ENCODE assay signal across 8 cellular contexts in the genomic region with DNA sequence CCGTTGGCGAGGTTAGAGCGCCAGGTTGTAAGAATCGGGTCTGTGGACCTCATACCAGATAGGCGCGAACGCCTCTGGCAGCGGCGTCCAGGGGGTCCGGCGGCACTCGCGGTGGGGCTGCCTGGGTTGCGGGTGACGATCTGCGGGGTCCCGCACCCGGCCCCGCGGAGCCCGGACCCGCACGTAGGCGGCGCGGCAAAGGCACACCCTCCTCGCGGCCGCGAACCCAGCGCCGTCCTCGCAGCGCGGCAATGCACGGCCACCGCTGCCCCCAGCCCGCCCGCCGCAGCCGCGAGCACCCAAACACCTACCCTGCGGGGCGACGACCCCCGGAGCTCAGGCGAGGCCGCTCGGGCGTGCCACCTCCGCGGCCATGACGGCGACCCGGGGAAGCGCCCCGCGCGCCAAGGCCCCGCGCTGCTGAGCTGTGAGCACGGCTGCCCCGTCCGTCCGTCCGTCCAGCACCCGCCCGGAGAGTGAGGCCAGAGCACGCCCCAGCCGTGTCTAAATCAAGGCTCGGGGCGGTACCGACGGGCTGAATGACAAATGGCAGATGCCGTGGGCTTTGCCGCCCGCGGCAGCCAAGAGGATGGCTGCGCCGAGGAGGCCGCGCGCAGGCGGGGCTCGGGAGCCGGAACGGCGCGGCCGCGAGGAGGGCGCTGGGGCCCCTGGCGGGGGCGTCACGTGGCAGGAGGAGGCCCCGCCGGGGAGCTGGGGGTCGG. TPM values are rescaled to one million over a fixed set of nuclear protein-coding genes. Genes with fewer than 3 reads are reported as not detected.
DNase-seq lines count a peak whose midpoint lies in the region; ATAC-seq and TF ChIP-seq lines count a peak whose summit lies in the region.

A gene with protein sequence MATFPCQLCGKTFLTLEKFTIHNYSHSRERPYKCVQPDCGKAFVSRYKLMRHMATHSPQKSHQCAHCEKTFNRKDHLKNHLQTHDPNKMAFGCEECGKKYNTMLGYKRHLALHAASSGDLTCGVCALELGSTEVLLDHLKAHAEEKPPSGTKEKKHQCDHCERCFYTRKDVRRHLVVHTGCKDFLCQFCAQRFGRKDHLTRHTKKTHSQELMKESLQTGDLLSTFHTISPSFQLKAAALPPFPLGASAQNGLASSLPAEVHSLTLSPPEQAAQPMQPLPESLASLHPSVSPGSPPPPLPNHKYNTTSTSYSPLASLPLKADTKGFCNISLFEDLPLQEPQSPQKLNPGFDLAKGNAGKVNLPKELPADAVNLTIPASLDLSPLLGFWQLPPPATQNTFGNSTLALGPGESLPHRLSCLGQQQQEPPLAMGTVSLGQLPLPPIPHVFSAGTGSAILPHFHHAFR (minus strand): TSS at position 481 of the 722 bp plus-strand sequence. CDS start 60,123 bp downstream, outside the sequence.

- peak within 1 kb of the TSS; percentile 21 for H3K14ac ChIP-seq in neuronal stem cell (ENCODE audit: low read length)

- TF ChIP-seq EP300 in gastroesophageal sphincter (IDR thresholded peaks at IDR 0.05), result no peak

- no peak for TF ChIP-seq CTCF in Loucy (conservative IDR thresholded peaks at IDR 0.05; ENCODE audit: low read length)
- no peak for TF ChIP-seq CTCF in gastroesophageal sphincter (IDR thresholded peaks at IDR 0.05)

- no peaks in the 10 kb centered on the region for H3K9me2 ChIP-seq in Loucy (replicated peaks; ENCODE audit: low read depth, low read length)

- H3K27me3 ChIP-seq in Loucy (ENCODE audit: insufficient read depth, low read length, poor library complexity, severe bottlenecking) (no peaks in the 10 kb centered on the region), gastroesophageal sphincter (no peaks in the 10 kb centered on the region), neuronal stem cell (ENCODE audit: control insufficient read depth in 3 of 3, insufficient read depth in 3 of 3, low read depth in 1 of 3, low read length in 3 of 3) (peaks cover 0 to 20% (median 0%) of the 10 kb centered on the region in 3 experiments)

- H3K27me3 Mint-ChIP-seq in activated T-helper 1 cell treated with anti-CD3 and anti-CD28 coated beads, Interleukin-12 subunit alpha, Interleukin-12 subunit beta, Interleukin-2, Interleukin-4 antibody, amounts not matched to agents 30 ng/mL and 10 ng/mL and 1 ng/mL, durations not matched to agents 14 hours and 24 hours and 36 hours (ENCODE audit: insufficient read depth), result peaks cover 27% of the 10 kb centered on the region

- peaks cover 39% of the 10 kb centered on the region for H3K79me2 ChIP-seq in Loucy (ENCODE audit: insufficient read depth, low read length)

- peak within 1 kb of the TSS; percentile 13 for H3K27ac Mint-ChIP-seq in activated T-helper 1 cell treated with anti-CD3 and anti-CD28 coated beads, Interleukin-12 subunit alpha, Interleukin-12 subunit beta, Interleukin-2, Interleukin-4 antibody, amounts not matched to agents 30 ng/mL and 10 ng/mL and 1 ng/mL, durations not matched to agents 14 hours and 24 hours and 36 hours

- peak within 1 kb of the TSS; percentile 96 for H2BK120ac ChIP-seq in neuronal stem cell (ENCODE audit: low read depth, low read length)

- WGBS in gastroesophageal sphincter (ENCODE audit: low coverage in 1 of 2), 2 donors, result 51% methylated on average over 4 of the region's 98 CpGs; no CpG with 5 or more reads in 1 of the 2 donors
- no CpG with 5 or more reads among the region's 98 CpGs for WGBS in neuronal stem cell (ENCODE audit: extremely low coverage in 2 of 2, insufficient read length in 2 of 2, insufficient replicate concordance in 1 of 2), 2 donors

- TF ChIP-seq POLR2A in gastroesophageal sphincter (IDR thresholded peaks at IDR 0.05), result peak; percentile 89 to 92

- H3K9ac ChIP-seq in Loucy (ENCODE audit: low read depth, low read length, poor library complexity, severe bottlenecking) (peak within 1 kb of the TSS; percentile 79), neuronal stem cell (ENCODE audit: low read depth, low read length, poor library complexity) (peak within 1 kb of the TSS; percentile 81)

- peak within 1 kb of the TSS; percentile 85 for H2AFZ ChIP-seq in Loucy (ENCODE audit: low read length)
- peak within 1 kb of the TSS; percentile 84 for H2AFZ ChIP-seq in neuronal stem cell (ENCODE audit: low read length)

- peak within 1 kb of the TSS; percentile 98 for H2BK12ac ChIP-seq in neuronal stem cell (ENCODE audit: low read length)

- H3K79me1 ChIP-seq in neuronal stem cell (ENCODE audit: low read depth, low read length), result no peaks in the 10 kb centered on the region

- H3K4me3 ChIP-seq in Loucy (ENCODE audit: low read length, poor library complexity, severe bottlenecking) (peak within 1 kb of the TSS; percentile 77), gastroesophageal sphincter (peak within 1 kb of the TSS; percentile 35 to 67), neuronal stem cell (ENCODE audit: low read length in 2 of 2) (peak within 1 kb of the TSS; percentile 56 to 81)

- peak within 1 kb of the TSS; percentile 64 for H3K4me2 ChIP-seq in Loucy (ENCODE audit: low read depth, low read length, poor library complexity, severe bottlenecking)
- peak within 1 kb of the TSS; percentile 52 for H3K4me2 ChIP-seq in neuronal stem cell (ENCODE audit: insufficient read depth, low read length, poor library complexity, severe bottlenecking)

- peaks cover 2% of the 10 kb centered on the region for H3K36me3 Mint-ChIP-seq in activated T-helper 1 cell treated with anti-CD3 and anti-CD28 coated beads, Interleukin-12 subunit alpha, Interleukin-12 subunit beta, Interleukin-2, Interleukin-4 antibody, amounts not matched to agents 30 ng/mL and 10 ng/mL and 1 ng/mL, durations not matched to agents 14 hours and 24 hours and 36 hours (ENCODE audit: low read depth)

- H3K4me1 ChIP-seq in Loucy (ENCODE audit: insufficient read depth, low read length, poor library complexity, severe bottlenecking), result peaks cover 5% of the 10 kb centered on the region
- peaks cover 0 to 10% (median 0%) of the 10 kb centered on the region in 3 donors for H3K4me1 ChIP-seq in gastroesophageal sphincter
- H3K4me1 ChIP-seq in neuronal stem cell (ENCODE audit: control insufficient read depth in 2 of 2, insufficient read depth in 1 of 2, low read depth in 1 of 2, low read length in 2 of 2), result no peaks in the 10 kb centered on the region

- ATAC-seq in GM21786 (IDR thresholded peaks at IDR 0.05; ENCODE audit: unreplicated experiment) (peak; percentile 63), gastroesophageal sphincter (peak; percentile 90)

- peak within 1 kb of the TSS; percentile 91 for H3K18ac ChIP-seq in neuronal stem cell (ENCODE audit: low read length)

- peak within 1 kb of the TSS; percentile 43 for H4K8ac ChIP-seq in neuronal stem cell (ENCODE audit: low read depth, low read length)

- no peak within 1 kb of the TSS for H3K4ac ChIP-seq in neuronal stem cell (ENCODE audit: low read length)

- DNase-seq in GM04504 (ENCODE audit: low read depth) (peak; percentile 38), neuronal stem cell (ENCODE audit: low spot score) (peak; percentile 12), NCI-H1694 treated with DMSO at 0.1 percent for 48 hours (lab: John Stamatoyannopoulos, UW) (no peak), NCI-H1092 (lab: John Stamatoyannopoulos, UW) (no peak)
- no peak for DNase-seq in activated T-helper 1 cell treated with anti-CD3 and anti-CD28 coated beads, Interleukin-12 subunit alpha, Interleukin-12 subunit beta, Interleukin-2, Interleukin-4 antibody, amounts not matched to agents 30 ng/mL and 10 ng/mL and 1 ng/mL, durations not matched to agents 14 hours and 24 hours and 36 hours (ENCODE audit: low spot score)

- H3K9me3 Mint-ChIP-seq in activated T-helper 1 cell treated with anti-CD3 and anti-CD28 coated beads, Interleukin-12 subunit alpha, Interleukin-12 subunit beta, Interleukin-2, Interleukin-4 antibody, amounts not matched to agents 30 ng/mL and 10 ng/mL and 1 ng/mL, durations not matched to agents 14 hours and 24 hours and 36 hours, result no peaks in the 10 kb centered on the region

- H2BK5ac ChIP-seq in neuronal stem cell (ENCODE audit: low read length), result peak within 1 kb of the TSS; percentile 66

- peaks cover 8% of the 10 kb centered on the region for H3K4me1 Mint-ChIP-seq in activated T-helper 1 cell treated with anti-CD3 and anti-CD28 coated beads, Interleukin-12 subunit alpha, Interleukin-12 subunit beta, Interleukin-2, Interleukin-4 antibody, amounts not matched to agents 30 ng/mL and 10 ng/mL and 1 ng/mL, durations not matched to agents 14 hours and 24 hours and 36 hours (ENCODE audit: low read depth)

- H3K27ac ChIP-seq in gastroesophageal sphincter (peak within 1 kb of the TSS; percentile 34 to 87 (median 81)), neuronal stem cell (replicated peaks; ENCODE audit: low read length) (no peak within 1 kb of the TSS)

- H3K36me3 ChIP-seq in Loucy (ENCODE audit: insufficient read depth, low read length), result no peaks in the 10 kb centered on the region
- no peaks in the 10 kb centered on the region for H3K36me3 ChIP-seq in gastroesophageal sphincter
- peaks cover 0 to 10% of the 10 kb centered on the region in 2 donors for H3K36me3 ChIP-seq in neuronal stem cell (replicated peaks in 1 of 2; ENCODE audit: control insufficient read depth in 2 of 2, insufficient read depth in 2 of 2, low read length in 2 of 2)

- peak within 1 kb of the TSS; percentile 75 for H2BK15ac ChIP-seq in neuronal stem cell (ENCODE audit: low read length)

- peak within 1 kb of the TSS; percentile 40 for H2AK5ac ChIP-seq in neuronal stem cell (ENCODE audit: low read depth, low read length)

- peak within 1 kb of the TSS; percentile 30 for H4K91ac ChIP-seq in neuronal stem cell (ENCODE audit: low read depth, low read length, poor library complexity)

- peak within 1 kb of the TSS; percentile 78 for H3K4me3 Mint-ChIP-seq in activated T-helper 1 cell treated with anti-CD3 and anti-CD28 coated beads, Interleukin-12 subunit alpha, Interleukin-12 subunit beta, Interleukin-2, Interleukin-4 antibody, amounts not matched to agents 30 ng/mL and 10 ng/mL and 1 ng/mL, durations not matched to agents 14 hours and 24 hours and 36 hours

- H3K23ac ChIP-seq in neuronal stem cell (ENCODE audit: low read depth, low read length, poor library complexity), result no peak within 1 kb of the TSS

- intact Hi-C loops in activated T-helper 1 cell treated with anti-CD3 and anti-CD28 coated beads, Interleukin-12 subunit alpha, Interleukin-12 subunit beta, Interleukin-2, Interleukin-4 antibody, amounts not matched to agents 30 ng/mL and 10 ng/mL and 1 ng/mL, durations not matched to agents 14 hours and 24 hours and 36 hours (cut with micrococcal nuclease), result loop anchor here (10.0 kb wide), 1 partner anchor 133 kb away; no protein-coding TSS in a partner anchor

- H3K9me3 ChIP-seq in Loucy (ENCODE audit: insufficient read depth, low read depth, low read length) (peaks cover 2% of the 10 kb centered on the region; the same call in 1 of the 2 replicates), gastroesophageal sphincter (no peaks in the 10 kb centered on the region), neuronal stem cell (replicated peaks in 1 of 2; ENCODE audit: control insufficient read depth in 2 of 2, insufficient read depth in 1 of 2, low read depth in 1 of 2, low read length in 2 of 2) (peaks cover 2 to 12% of the 10 kb centered on the region in 2 donors)

- H4K20me1 ChIP-seq in Loucy (ENCODE audit: insufficient read depth, low read length, poor library complexity, severe bottlenecking), result peaks cover 6% of the 10 kb centered on the region

- H3F3A ChIP-seq in Loucy (ENCODE audit: low read depth), result no peaks in the 10 kb centered on the region

RNA-seq across cellular contexts. Expression of the gene that starts here (rescaled TPM):
- total RNA-seq in activated T-helper 1 cell treated with anti-CD3 and anti-CD28 coated beads, Interleukin-12 subunit alpha, Interleukin-12 subunit beta, Interleukin-2, Interleukin-4 antibody, amounts not matched to agents 30 ng/mL and 10 ng/mL and 1 ng/mL, durations not matched to agents 14 hours and 24 hours and 36 hours, result 13.6 and 14.5 TPM in 2 replicates
- total RNA-seq in gastroesophageal sphincter, result 10 to 100 TPM; 13.2 to 26.3 (median 17.5) TPM
- 5.6 TPM for polyA plus RNA-seq in neuronal stem cell (2013, experiment 1 of 2)
- polyA plus RNA-seq in neuronal stem cell (2013, experiment 2 of 2), result 5.9 TPM

Comparison
In these comparisons a context has a peak if more than half of its experiments do, and no peak if none do; other contexts are left out.
1. DNase-seq: peak in GM04504 (single experiment) and neuronal stem cell (single experiment); none in activated T-helper 1 cell treated with anti-CD3 and anti-CD28 coated beads, Interleukin-12 subunit alpha, Interleukin-12 subunit beta, Interleukin-2, Interleukin-4 antibody, amounts not matched to agents 30 ng/mL and 10 ng/mL and 1 ng/mL, durations not matched to agents 14 hours and 24 hours and 36 hours (single experiment), NCI-H1694 treated with DMSO at 0.1 percent for 48 hours (single experiment) and NCI-H1092 (single experiment).
2. Peak in every context shown above with its lines, with median percentiles within 50 percentile points of each other: H3K4me3 ChIP-seq.